Comparison of ENCODE assay signal across 6 cellular contexts in the genomic region with DNA sequence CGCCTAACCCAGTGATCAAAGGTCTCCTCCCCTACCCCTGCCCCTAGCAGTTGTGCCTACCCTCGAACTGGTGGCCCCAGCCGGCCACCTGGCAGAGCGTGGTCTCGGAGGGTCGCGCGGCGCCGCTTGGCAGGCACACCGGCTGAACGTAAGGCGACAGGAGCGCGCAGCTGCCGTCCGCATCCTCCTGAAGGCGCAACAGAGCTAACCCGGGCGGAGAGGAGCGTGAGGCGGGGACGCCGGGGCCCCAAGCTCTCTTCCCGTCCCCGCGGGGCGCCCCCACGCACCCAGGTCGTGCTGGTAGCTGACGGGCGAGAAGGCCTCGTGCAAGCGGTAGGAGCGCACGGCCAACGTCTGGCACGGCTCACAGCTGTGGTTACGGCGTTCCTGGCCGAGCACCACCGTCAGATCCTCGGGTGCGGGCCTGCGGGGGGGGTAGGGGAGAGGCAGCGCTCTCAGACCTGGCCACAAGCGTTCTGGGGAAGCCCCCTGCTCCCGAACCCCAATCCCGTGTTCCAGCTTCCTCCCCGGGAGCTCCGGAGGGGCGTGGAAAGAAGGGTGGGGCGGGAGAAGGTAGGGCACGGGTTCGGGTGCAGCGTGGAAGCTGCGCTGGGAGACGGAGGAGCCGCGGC. TPM values are rescaled to one million over a fixed set of nuclear protein-coding genes. Genes with fewer than 3 reads are reported as not detected.
A peak's percentile ranks its signal among the peaks of the same experiment; 100 is the strongest.
DNase-seq lines count a peak whose midpoint lies in the region; ATAC-seq lines count a peak whose summit lies in the region.

No MANE protein-coding gene starts in this region.

- peak overlapping the region; percentile 61 for H3K4me3 ChIP-seq in naive thymus-derived CD4-positive, alpha-beta T cell (ENCODE audit: low read length)

- H3K36me3 Mint-ChIP-seq in activated naive CD8-positive, alpha-beta T cell treated with anti-CD3 and anti-CD28 coated beads, Interleukin-2, amount 10 ng/mL, durations not matched to agents 7 days and 5 days: no peaks in the 10 kb centered on the region
- H3K36me3 Mint-ChIP-seq in naive thymus-derived CD4-positive, alpha-beta T cell: no peaks in the 10 kb centered on the region

- POLR2A ChIA-PET in activated naive CD8-positive, alpha-beta T cell treated with anti-CD3 and anti-CD28 coated beads, Interleukin-2, amount 10 ng/mL, durations not matched to agents 7 days and 5 days (lab: Charles Lee): interaction anchor here (0.8 to 5.5 kb wide), 11 partner anchors 13 to 98 kb away, joined by 3 to 145 read pairs (median 14); a partner anchor contains a TSS
- POLR2A ChIA-PET in naive thymus-derived CD4-positive, alpha-beta T cell (lab: Charles Lee): interaction anchor here (0.6 to 9.5 kb wide), 18 partner anchors 11 to 94 kb away, joined by 3 to 210 read pairs (median 6); a partner anchor contains a TSS

- peaks cover 27% of the 10 kb centered on the region for H3K27me3 Mint-ChIP-seq in activated naive CD8-positive, alpha-beta T cell treated with anti-CD3 and anti-CD28 coated beads, Interleukin-2, amount 10 ng/mL, durations not matched to agents 7 days and 5 days
- peaks cover 0 to 58% (median 0%) of the 10 kb centered on the region in 5 donors for H3K27me3 Mint-ChIP-seq in naive thymus-derived CD4-positive, alpha-beta T cell

- peaks cover 37% of the 10 kb centered on the region for H3K4me1 Mint-ChIP-seq in activated naive CD8-positive, alpha-beta T cell treated with anti-CD3 and anti-CD28 coated beads, Interleukin-2, amount 10 ng/mL, durations not matched to agents 7 days and 5 days
- H3K4me1 Mint-ChIP-seq in naive thymus-derived CD4-positive, alpha-beta T cell: peaks cover 7 to 35% (median 23%) of the 10 kb centered on the region in 7 donors

- intact Hi-C loops in naive thymus-derived CD4-positive, alpha-beta T cell (cut with micrococcal nuclease): loop anchor here (1.0 to 2.0 kb wide), 10 partner anchors 26 to 270 kb away; a partner anchor contains a TSS

- H3K27me3 ChIP-seq in naive thymus-derived CD4-positive, alpha-beta T cell (ENCODE audit: control insufficient read depth in 2 of 2, insufficient read depth in 2 of 2, low read length in 2 of 2): no peaks in the 10 kb centered on the region

- no peaks in the 10 kb centered on the region for H3K9me3 ChIP-seq in naive thymus-derived CD4-positive, alpha-beta T cell (ENCODE audit: control insufficient read depth in 2 of 3, low read length in 3 of 3)

- peak overlapping the region; percentile 25 for H3K27ac ChIP-seq in naive thymus-derived CD4-positive, alpha-beta T cell (ENCODE audit: low read depth, low read length)

- H3K36me3 ChIP-seq in naive thymus-derived CD4-positive, alpha-beta T cell (ENCODE audit: control insufficient read depth in 2 of 3, insufficient read depth in 3 of 3, low read length in 3 of 3): no peaks in the 10 kb centered on the region

- H3K4me3 Mint-ChIP-seq in activated naive CD8-positive, alpha-beta T cell treated with anti-CD3 and anti-CD28 coated beads, Interleukin-2, amount 10 ng/mL, durations not matched to agents 7 days and 5 days: peak overlapping the region; percentile 84
- H3K4me3 Mint-ChIP-seq in naive thymus-derived CD4-positive, alpha-beta T cell: peak overlapping the region; percentile 76 to 88 (median 84)

- ATAC-seq in activated naive CD8-positive, alpha-beta T cell treated with anti-CD3 and anti-CD28 coated beads, Interleukin-2, amount 10 ng/mL, durations not matched to agents 7 days and 5 days (ENCODE audit: low read depth): peak; percentile 29
- peak; percentile 45 for ATAC-seq in naive thymus-derived CD4-positive, alpha-beta T cell

- no peaks in the 10 kb centered on the region for H3K9me3 Mint-ChIP-seq in activated naive CD8-positive, alpha-beta T cell treated with anti-CD3 and anti-CD28 coated beads, Interleukin-2, amount 10 ng/mL, durations not matched to agents 7 days and 5 days
- peaks cover 0 to 2% (median 0%) of the 10 kb centered on the region in 11 donors for H3K9me3 Mint-ChIP-seq in naive thymus-derived CD4-positive, alpha-beta T cell

- peaks cover 25 to 33% of the 10 kb centered on the region in 2 donors for H3K4me1 ChIP-seq in naive thymus-derived CD4-positive, alpha-beta T cell (ENCODE audit: control insufficient read depth in 2 of 2, insufficient read depth in 2 of 2, low read length in 2 of 2)

- no peak overlapping the region for H3K27ac Mint-ChIP-seq in activated naive CD8-positive, alpha-beta T cell treated with anti-CD3 and anti-CD28 coated beads, Interleukin-2, amount 10 ng/mL, durations not matched to agents 7 days and 5 days
- peak overlapping the region in 6 of 9 donors; percentile 23 to 80 (median 72) for H3K27ac Mint-ChIP-seq in naive thymus-derived CD4-positive, alpha-beta T cell

- CTCF ChIA-PET in naive thymus-derived CD4-positive, alpha-beta T cell (lab: Charles Lee): interaction anchor here (0.6 to 9.6 kb wide), 26 partner anchors 9 to 289 kb away, joined by 3 to 189 read pairs (median 11); a partner anchor contains a TSS

- peak; percentile 36 for DNase-seq in activated T-cell treated with anti-CD3 and anti-CD28 coated beads for 48 hours (ENCODE audit: low read depth)
- no peak for DNase-seq in activated T-cell treated with anti-CD3 and anti-CD28 coated beads, Interleukin-2, amount 50 U/mL, for 48 hours
- DNase-seq in LoVo (ENCODE audit: low spot score): peak; percentile 33
- no peak for DNase-seq in activated naive CD8-positive, alpha-beta T cell treated with anti-CD3 and anti-CD28 coated beads, Interleukin-2, amount 10 ng/mL, durations not matched to agents 7 days and 5 days
- DNase-seq in naive thymus-derived CD4-positive, alpha-beta T cell: peak in 8 of 9 donors; percentile 48 to 64 (median 60)
- no peak for DNase-seq in T1000 (lab: John Stamatoyannopoulos, UW)

RNA-seq across cellular contexts. Expression of a gene that starts 2.8 kb away (rescaled TPM):
- not detected for total RNA-seq in activated naive CD8-positive, alpha-beta T cell treated with anti-CD3 and anti-CD28 coated beads, Interleukin-2, amount 10 ng/mL, durations not matched to agents 7 days and 5 days
- total RNA-seq in naive thymus-derived CD4-positive, alpha-beta T cell: not detected
- polyA plus RNA-seq in naive thymus-derived CD4-positive, alpha-beta T cell: not detected

RNA-seq across cellular contexts. Expression of a gene that starts 6.1 kb away (rescaled TPM):
- 1 to 10 TPM; 2.2 to 2.8 TPM for total RNA-seq in activated naive CD8-positive, alpha-beta T cell treated with anti-CD3 and anti-CD28 coated beads, Interleukin-2, amount 10 ng/mL, durations not matched to agents 7 days and 5 days
- total RNA-seq in naive thymus-derived CD4-positive, alpha-beta T cell: 1 to 10 TPM in 1 of 5 experiments, under 1 TPM in 2, not detected in 2; 0.16 to 2.1 (median 0.34) TPM
- under 1 TPM in 1 of 2 donors, not detected in 1; 0.64 TPM for polyA plus RNA-seq in naive thymus-derived CD4-positive, alpha-beta T cell

RNA-seq across cellular contexts. Expression of a gene that starts 19.1 kb away (rescaled TPM):
- 1 to 10 TPM; 1.9 to 2.1 TPM for total RNA-seq in activated naive CD8-positive, alpha-beta T cell treated with anti-CD3 and anti-CD28 coated beads, Interleukin-2, amount 10 ng/mL, durations not matched to agents 7 days and 5 days
- under 1 TPM in 2 of 5 experiments, not detected in 3; 0.27 to 0.29 TPM for total RNA-seq in naive thymus-derived CD4-positive, alpha-beta T cell
- polyA plus RNA-seq in naive thymus-derived CD4-positive, alpha-beta T cell: not detected

RNA-seq across cellular contexts. Expression of a gene that starts 23.2 kb away (rescaled TPM):
- total RNA-seq in activated naive CD8-positive, alpha-beta T cell treated with anti-CD3 and anti-CD28 coated beads, Interleukin-2, amount 10 ng/mL, durations not matched to agents 7 days and 5 days: 100 to 1,000 TPM; 181 to 186 TPM
- 100 to 1,000 TPM; 161 to 246 (median 200) TPM for total RNA-seq in naive thymus-derived CD4-positive, alpha-beta T cell
- 100 to 1,000 TPM in 1 of 2 donors, 10 to 100 TPM in 1; 78.8 to 202 TPM for polyA plus RNA-seq in naive thymus-derived CD4-positive, alpha-beta T cell

RNA-seq across cellular contexts. Expression of a gene that starts 43.3 kb away (rescaled TPM):
- total RNA-seq in activated naive CD8-positive, alpha-beta T cell treated with anti-CD3 and anti-CD28 coated beads, Interleukin-2, amount 10 ng/mL, durations not matched to agents 7 days and 5 days: 10 to 100 TPM; 10.0 to 10.6 TPM
- total RNA-seq in naive thymus-derived CD4-positive, alpha-beta T cell: 10 to 100 TPM in 2 of 5 experiments, 1 to 10 TPM in 3; 6.4 to 31.8 (median 6.8) TPM
- polyA plus RNA-seq in naive thymus-derived CD4-positive, alpha-beta T cell: 10 to 100 TPM; 11.7 to 19.4 TPM

Comparison
In these comparisons a context has a peak if more than half of its experiments do, and no peak if none do; other contexts are left out.
1. DNase-seq: peak in activated T-cell treated with anti-CD3 and anti-CD28 coated beads for 48 hours (single experiment), LoVo (single experiment) and naive thymus-derived CD4-positive, alpha-beta T cell (8 of 9); none in activated T-cell treated with anti-CD3 and anti-CD28 coated beads, Interleukin-2, amount 50 U/mL, for 48 hours (0 of 2), activated naive CD8-positive, alpha-beta T cell treated with anti-CD3 and anti-CD28 coated beads, Interleukin-2, amount 10 ng/mL, durations not matched to agents 7 days and 5 days (single experiment) and T1000 (single experiment).